Comparison of ENCODE assay signal across 13 cellular contexts in genomic region chr1:53343831-53344668, GRCh38. TPM values are rescaled to one million over a fixed set of nuclear protein-coding genes. Genes with fewer than 3 reads are reported as not detected.
DNase-seq lines count a peak whose midpoint lies in the region; ATAC-seq and TF ChIP-seq lines count a peak whose summit lies in the region.
"Had no signal": no experiment of that assay in that cellular context is flagged by ENCODE, and none has a peak within 500 bp of the region (broad histone marks: within the 10 kb centered on the region; RNA-seq: fewer than 3 reads in every experiment).

No MANE protein-coding gene starts in this region.

- peak; percentile 12 for DNase-seq in activated naive CD8-positive, alpha-beta T cell treated with anti-CD3 and anti-CD28 coated beads, Interleukin-2, amount 10 ng/mL, durations not matched to agents 7 days and 5 days
- no peak for DNase-seq in activated naive CD8-positive, alpha-beta T cell treated with anti-CD3 and anti-CD28 coated beads, Interleukin-2, amount 50 U/mL, for 24 hours
- DNase-seq in activated T-helper 2 cell treated with anti-CD3 and anti-CD28 coated beads, Interferon-gamma antibody, Interleukin-2, Interleukin-4, amounts not matched to agents 10 μg/mL and 5 μg/mL and 100 μg/mL, durations not matched to agents 14 hours and 24 hours and 36 hours (ENCODE audit: low spot score): peak; percentile 3
- DNase-seq in left kidney (ENCODE audit: low read depth, low spot score): peak; percentile 27
- DNase-seq in activated CD4-positive, alpha-beta T cell treated with anti-CD3 and anti-CD28 coated beads, Interleukin-2, amount 10 ng/mL, durations not matched to agents 7 days and 5 days: no peak
- DNase-seq in activated gamma-delta T cell (lab: John Stamatoyannopoulos, UW): no peak
- DNase-seq in GM20000 (ENCODE audit: low spot score): no peak
- DNase-seq in omental fat pad (ENCODE audit: low spot score): no peak
- DNase-seq: activated T-cell treated with anti-CD3 and anti-CD28 coated beads, Interleukin-2, amount 50 U/mL, for 72 hours; erythroblast; mammary epithelial cell; NK-92 treated with Interleukin-12 subunit alpha and Interleukin-12 subunit beta, amount 100 ng/mL, for 24 hours had no signal

- H3K4me1 Mint-ChIP-seq in activated naive CD8-positive, alpha-beta T cell treated with anti-CD3 and anti-CD28 coated beads, Interleukin-2, amount 10 ng/mL, durations not matched to agents 7 days and 5 days: peaks cover 2% of the 10 kb centered on the region
- H3K4me1 Mint-ChIP-seq in activated naive CD8-positive, alpha-beta T cell treated with anti-CD3 and anti-CD28 coated beads, Interleukin-2, amount 50 U/mL, for 24 hours: peaks cover 10% of the 10 kb centered on the region
- H3K4me1 Mint-ChIP-seq in activated T-helper 2 cell treated with anti-CD3 and anti-CD28 coated beads, Interferon-gamma antibody, Interleukin-2, Interleukin-4, amounts not matched to agents 10 μg/mL and 5 μg/mL and 100 μg/mL, durations not matched to agents 14 hours and 24 hours and 36 hours (ENCODE audit: low read depth): peaks cover 5% of the 10 kb centered on the region
- no peaks in the 10 kb centered on the region for H3K4me1 Mint-ChIP-seq in activated CD4-positive, alpha-beta T cell treated with anti-CD3 and anti-CD28 coated beads, Interleukin-2, amount 10 ng/mL, durations not matched to agents 7 days and 5 days

- POLR2A ChIA-PET in activated naive CD8-positive, alpha-beta T cell treated with anti-CD3 and anti-CD28 coated beads, Interleukin-2, amount 10 ng/mL, durations not matched to agents 7 days and 5 days (lab: Charles Lee): no interaction called here
- POLR2A ChIA-PET in activated CD4-positive, alpha-beta T cell treated with anti-CD3 and anti-CD28 coated beads, Interleukin-2, amount 10 ng/mL, durations not matched to agents 7 days and 5 days (lab: Charles Lee): no interaction called here

- H3K27ac Mint-ChIP-seq in activated naive CD8-positive, alpha-beta T cell treated with anti-CD3 and anti-CD28 coated beads, Interleukin-2, amount 10 ng/mL, durations not matched to agents 7 days and 5 days: no peak overlapping the region
- H3K27ac Mint-ChIP-seq in activated naive CD8-positive, alpha-beta T cell treated with anti-CD3 and anti-CD28 coated beads, Interleukin-2, amount 50 U/mL, for 24 hours: no peak overlapping the region
- no peak overlapping the region for H3K27ac Mint-ChIP-seq in activated T-helper 2 cell treated with anti-CD3 and anti-CD28 coated beads, Interferon-gamma antibody, Interleukin-2, Interleukin-4, amounts not matched to agents 10 μg/mL and 5 μg/mL and 100 μg/mL, durations not matched to agents 14 hours and 24 hours and 36 hours
- no peak overlapping the region for H3K27ac Mint-ChIP-seq in activated CD4-positive, alpha-beta T cell treated with anti-CD3 and anti-CD28 coated beads, Interleukin-2, amount 10 ng/mL, durations not matched to agents 7 days and 5 days
- H3K27ac Mint-ChIP-seq: activated T-cell treated with anti-CD3 and anti-CD28 coated beads, Interleukin-2, amount 50 U/mL, for 72 hours had no signal

- no peaks in the 10 kb centered on the region for H3K9me3 Mint-ChIP-seq in activated naive CD8-positive, alpha-beta T cell treated with anti-CD3 and anti-CD28 coated beads, Interleukin-2, amount 10 ng/mL, durations not matched to agents 7 days and 5 days
- H3K9me3 Mint-ChIP-seq in activated naive CD8-positive, alpha-beta T cell treated with anti-CD3 and anti-CD28 coated beads, Interleukin-2, amount 50 U/mL, for 24 hours: peaks cover 7% of the 10 kb centered on the region
- H3K9me3 Mint-ChIP-seq in activated T-helper 2 cell treated with anti-CD3 and anti-CD28 coated beads, Interferon-gamma antibody, Interleukin-2, Interleukin-4, amounts not matched to agents 10 μg/mL and 5 μg/mL and 100 μg/mL, durations not matched to agents 14 hours and 24 hours and 36 hours: peaks cover 10% of the 10 kb centered on the region
- H3K9me3 Mint-ChIP-seq in activated CD4-positive, alpha-beta T cell treated with anti-CD3 and anti-CD28 coated beads, Interleukin-2, amount 10 ng/mL, durations not matched to agents 7 days and 5 days: peaks cover 5% of the 10 kb centered on the region

- ATAC-seq in activated naive CD8-positive, alpha-beta T cell treated with anti-CD3 and anti-CD28 coated beads, Interleukin-2, amount 10 ng/mL, durations not matched to agents 7 days and 5 days (ENCODE audit: low read depth): no peak
- no peak for ATAC-seq in activated naive CD8-positive, alpha-beta T cell treated with anti-CD3 and anti-CD28 coated beads, Interleukin-2, amount 50 U/mL, for 24 hours
- no peak for ATAC-seq in omental fat pad (ENCODE audit: low FRiP score)
- ATAC-seq: activated T-cell treated with anti-CD3 and anti-CD28 coated beads, Interleukin-2, amount 50 U/mL, for 72 hours; K562 had no signal

- no peak for TF ChIP-seq CTCF in GM20000 (IDR thresholded peaks at IDR 0.05; ENCODE audit: extremely low read depth, missing control alignments)
- TF ChIP-seq CTCF in omental fat pad (IDR thresholded peaks at IDR 0.05): no peak

- intact Hi-C loops in activated T-helper 2 cell treated with anti-CD3 and anti-CD28 coated beads, Interferon-gamma antibody, Interleukin-2, Interleukin-4, amounts not matched to agents 10 μg/mL and 5 μg/mL and 100 μg/mL, durations not matched to agents 14 hours and 24 hours and 36 hours (cut with micrococcal nuclease): no loop called here

- H3K27me3 Mint-ChIP-seq in activated naive CD8-positive, alpha-beta T cell treated with anti-CD3 and anti-CD28 coated beads, Interleukin-2, amount 10 ng/mL, durations not matched to agents 7 days and 5 days: no peaks in the 10 kb centered on the region
- H3K27me3 Mint-ChIP-seq in activated naive CD8-positive, alpha-beta T cell treated with anti-CD3 and anti-CD28 coated beads, Interleukin-2, amount 50 U/mL, for 24 hours: no peaks in the 10 kb centered on the region
- no peaks in the 10 kb centered on the region for H3K27me3 Mint-ChIP-seq in activated T-helper 2 cell treated with anti-CD3 and anti-CD28 coated beads, Interferon-gamma antibody, Interleukin-2, Interleukin-4, amounts not matched to agents 10 μg/mL and 5 μg/mL and 100 μg/mL, durations not matched to agents 14 hours and 24 hours and 36 hours (ENCODE audit: low read depth)
- no peaks in the 10 kb centered on the region for H3K27me3 Mint-ChIP-seq in activated CD4-positive, alpha-beta T cell treated with anti-CD3 and anti-CD28 coated beads, Interleukin-2, amount 10 ng/mL, durations not matched to agents 7 days and 5 days

- H3K4me3 Mint-ChIP-seq in activated naive CD8-positive, alpha-beta T cell treated with anti-CD3 and anti-CD28 coated beads, Interleukin-2, amount 10 ng/mL, durations not matched to agents 7 days and 5 days: no peak overlapping the region
- H3K4me3 Mint-ChIP-seq in activated naive CD8-positive, alpha-beta T cell treated with anti-CD3 and anti-CD28 coated beads, Interleukin-2, amount 50 U/mL, for 24 hours: no peak overlapping the region
- no peak overlapping the region for H3K4me3 Mint-ChIP-seq in activated T-helper 2 cell treated with anti-CD3 and anti-CD28 coated beads, Interferon-gamma antibody, Interleukin-2, Interleukin-4, amounts not matched to agents 10 μg/mL and 5 μg/mL and 100 μg/mL, durations not matched to agents 14 hours and 24 hours and 36 hours (ENCODE audit: low read depth)
- no peak overlapping the region for H3K4me3 Mint-ChIP-seq in activated CD4-positive, alpha-beta T cell treated with anti-CD3 and anti-CD28 coated beads, Interleukin-2, amount 10 ng/mL, durations not matched to agents 7 days and 5 days
- H3K4me3 Mint-ChIP-seq: activated T-cell treated with anti-CD3 and anti-CD28 coated beads, Interleukin-2, amount 50 U/mL, for 72 hours had no signal

- CTCF ChIA-PET in activated CD4-positive, alpha-beta T cell treated with anti-CD3 and anti-CD28 coated beads, Interleukin-2, amount 10 ng/mL, durations not matched to agents 7 days and 5 days (lab: Charles Lee): no interaction called here

- H3K36me3 Mint-ChIP-seq in activated naive CD8-positive, alpha-beta T cell treated with anti-CD3 and anti-CD28 coated beads, Interleukin-2, amount 10 ng/mL, durations not matched to agents 7 days and 5 days: peaks cover 3% of the 10 kb centered on the region
- H3K36me3 Mint-ChIP-seq in activated naive CD8-positive, alpha-beta T cell treated with anti-CD3 and anti-CD28 coated beads, Interleukin-2, amount 50 U/mL, for 24 hours (ENCODE audit: low read depth): no peaks in the 10 kb centered on the region
- H3K36me3 Mint-ChIP-seq in activated T-helper 2 cell treated with anti-CD3 and anti-CD28 coated beads, Interferon-gamma antibody, Interleukin-2, Interleukin-4, amounts not matched to agents 10 μg/mL and 5 μg/mL and 100 μg/mL, durations not matched to agents 14 hours and 24 hours and 36 hours (ENCODE audit: low read depth): peaks cover 7% of the 10 kb centered on the region
- peaks cover 3% of the 10 kb centered on the region for H3K36me3 Mint-ChIP-seq in activated CD4-positive, alpha-beta T cell treated with anti-CD3 and anti-CD28 coated beads, Interleukin-2, amount 10 ng/mL, durations not matched to agents 7 days and 5 days (ENCODE audit: low read depth)

RNA-seq across cellular contexts. Expression of gene LRP8, which starts 16.2 kb away (rescaled TPM):
- 10 to 100 TPM; 45.0 to 54.3 TPM for total RNA-seq in activated naive CD8-positive, alpha-beta T cell treated with anti-CD3 and anti-CD28 coated beads, Interleukin-2, amount 10 ng/mL, durations not matched to agents 7 days and 5 days
- 78.0 and 82.1 TPM in 2 replicates for total RNA-seq in activated T-helper 2 cell treated with anti-CD3 and anti-CD28 coated beads, Interferon-gamma antibody, Interleukin-2, Interleukin-4, amounts not matched to agents 10 μg/mL and 5 μg/mL and 100 μg/mL, durations not matched to agents 14 hours and 24 hours and 36 hours
- 10 to 100 TPM; 51.8 to 56.6 TPM for total RNA-seq in activated CD4-positive, alpha-beta T cell treated with anti-CD3 and anti-CD28 coated beads, Interleukin-2, amount 10 ng/mL, durations not matched to agents 7 days and 5 days
- 10 to 100 TPM in 1 of 4 donors, 1 to 10 TPM in 3; 1.6 to 22.0 (median 7.4) TPM for total RNA-seq in omental fat pad

Comparison
In these comparisons a context has a peak if more than half of its experiments do, and no peak if none do; other contexts are left out.
1. DNase-seq: peak in activated naive CD8-positive, alpha-beta T cell treated with anti-CD3 and anti-CD28 coated beads, Interleukin-2, amount 10 ng/mL, durations not matched to agents 7 days and 5 days (single experiment), activated T-helper 2 cell treated with anti-CD3 and anti-CD28 coated beads, Interferon-gamma antibody, Interleukin-2, Interleukin-4, amounts not matched to agents 10 μg/mL and 5 μg/mL and 100 μg/mL, durations not matched to agents 14 hours and 24 hours and 36 hours (single experiment) and left kidney (single experiment); none in activated naive CD8-positive, alpha-beta T cell treated with anti-CD3 and anti-CD28 coated beads, Interleukin-2, amount 50 U/mL, for 24 hours (single experiment), activated CD4-positive, alpha-beta T cell treated with anti-CD3 and anti-CD28 coated beads, Interleukin-2, amount 10 ng/mL, durations not matched to agents 7 days and 5 days (single experiment), activated gamma-delta T cell (single experiment), GM20000 (single experiment) and omental fat pad (single experiment).